In the genomic region with DNA sequence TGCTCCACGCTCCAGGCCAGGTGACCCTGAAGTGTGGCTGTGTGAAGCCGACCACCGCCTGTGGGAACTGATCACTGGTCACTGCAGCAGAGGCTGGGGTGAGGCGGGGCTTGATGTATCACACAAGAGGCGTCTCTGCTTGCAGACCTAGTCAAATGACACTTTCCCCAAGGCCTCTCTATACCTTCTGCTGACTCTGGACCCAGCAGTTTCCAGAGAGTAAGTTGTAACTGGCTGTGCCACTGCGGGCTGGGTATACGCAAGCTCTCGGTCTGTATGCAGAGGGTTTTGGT, we compare ENCODE assay signal across 24 cellular contexts.
"Had no signal": no experiment of that assay in that cellular context is flagged by ENCODE, and none has a peak within 500 bp of the region (broad histone marks: within the 10 kb centered on the region; RNA-seq: fewer than 3 reads in every experiment).

No MANE protein-coding gene starts in this region.

- DNase-seq: activated CD4-positive, alpha-beta T cell treated with anti-CD3 and anti-CD28 coated beads for 36 hours; activated CD4-positive, alpha-beta T cell treated with anti-CD3 and anti-CD28 coated beads, Interleukin-2, amount 50 U/mL, for 1 hour; activated CD4-positive, alpha-beta T cell treated with anti-CD3 and anti-CD28 coated beads, Interleukin-2, amount 50 U/mL, for 48 hours; activated CD4-positive, CD25-positive, alpha-beta regulatory T cell; activated CD4-positive, CD25-positive, alpha-beta regulatory T cell treated with anti-CD3 and anti-CD28 coated beads, Interleukin-2, amount 50 U/mL, for 72 hours; activated CD8-positive, alpha-beta memory T cell treated with anti-CD3 and anti-CD28 coated beads, Interleukin-2, amount 10 ng/mL, durations not matched to agents 7 days and 5 days; activated CD8-positive, alpha-beta memory T cell treated with anti-CD3 and anti-CD28 coated beads, Interleukin-2, amount 50 U/mL, for 4 hours; activated CD8-positive, alpha-beta T cell treated with anti-CD3 and anti-CD28 coated beads for 36 hours; activated gamma-delta T cell; activated naive CD4-positive, alpha-beta T cell; activated naive CD4-positive, alpha-beta T cell treated with anti-CD3 and anti-CD28 coated beads, Interleukin-2, amount 10 ng/mL, durations not matched to agents 7 days and 5 days; activated naive CD8-positive, alpha-beta T cell treated with anti-CD3 and anti-CD28 coated beads, Interleukin-2, amount 10 ng/mL, durations not matched to agents 7 days and 5 days; activated T-cell treated with anti-CD3 and anti-CD28 coated beads for 4 hours; activated T-cell treated with anti-CD3 and anti-CD28 coated beads, Interleukin-2, amount 50 U/mL, for 24 hours; activated T-cell treated with anti-CD3 and anti-CD28 coated beads, Interleukin-2, amount 50 U/mL, for 72 hours; central memory CD4-positive, alpha-beta T cell; cerebellar nuclear complex; colonic mucosa; effector CD8-positive, alpha-beta T cell; foreskin fibroblast; head of caudate nucleus; T-helper 1 cell; T-helper 17 cell; T1000 had no signal
